Comparison of ENCODE assay signal across 9 cellular contexts in the genomic region with DNA sequence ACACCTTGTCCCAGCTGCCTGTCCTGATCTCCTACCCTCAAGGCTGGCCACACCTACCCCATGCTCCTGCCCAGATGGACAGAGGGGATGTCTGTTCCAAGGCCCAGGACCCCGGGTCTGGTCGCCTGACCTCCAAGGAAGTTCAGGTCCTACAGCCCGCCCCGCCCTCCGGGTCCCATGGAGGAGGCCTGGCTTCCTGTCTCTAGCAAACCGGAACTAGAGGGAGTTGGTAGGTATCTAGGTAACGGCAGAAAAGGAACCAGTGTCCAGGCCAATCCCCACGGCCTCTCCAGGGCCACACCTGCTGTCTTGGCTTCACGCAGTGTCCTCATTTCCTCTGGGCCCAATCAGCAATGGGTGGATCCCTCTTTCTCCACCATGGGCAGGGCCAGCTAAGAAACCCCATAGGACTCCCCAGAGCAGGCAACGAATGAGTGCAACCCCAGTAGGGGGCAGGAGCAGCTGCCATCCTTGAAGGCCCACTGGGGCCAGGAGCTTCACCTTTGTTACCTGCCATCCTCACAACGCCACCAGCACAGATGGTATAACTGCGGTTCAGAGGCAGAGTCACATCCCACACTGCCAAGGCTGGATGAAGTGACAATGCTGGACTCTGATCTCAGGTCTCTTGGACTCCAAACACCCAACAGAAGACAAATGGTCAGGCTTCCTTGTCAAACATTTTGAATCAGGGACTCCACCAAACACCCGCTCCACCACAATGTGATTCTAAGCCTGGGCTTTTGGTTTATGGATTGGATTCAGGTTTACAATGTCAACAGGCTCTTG. TPM values are rescaled to one million over a fixed set of nuclear protein-coding genes. Genes with fewer than 3 reads are reported as not detected.
DNase-seq lines count a peak whose midpoint lies in the region; ATAC-seq and TF ChIP-seq lines count a peak whose summit lies in the region.
"Had no signal": no experiment of that assay in that cellular context is flagged by ENCODE, and none has a peak within 500 bp of the region (broad histone marks: within the 10 kb centered on the region; RNA-seq: fewer than 3 reads in every experiment).

No MANE protein-coding gene starts in this region.

- H3K4me1 ChIP-seq in HUES6 (ENCODE audit: control insufficient read depth, insufficient read depth, low read length) (peaks cover 54% of the 10 kb centered on the region), body of pancreas (peaks cover 60% of the 10 kb centered on the region), mucosa of stomach (ENCODE audit: control insufficient read depth, insufficient read depth, low read length) (peaks cover 75% of the 10 kb centered on the region)

- H3K27me3 ChIP-seq in HUES6 (ENCODE audit: control insufficient read depth, insufficient read depth, low read length) (no peaks in the 10 kb centered on the region), body of pancreas (no peaks in the 10 kb centered on the region), mucosa of stomach (ENCODE audit: control insufficient read depth, insufficient read depth, low read length) (no peaks in the 10 kb centered on the region)
- H3K27me3 ChIP-seq: pancreas had no signal

- DNase-seq in COLO668 (lab: John Stamatoyannopoulos, UW; ENCODE audit: unreplicated experiment): peak; percentile 86
- peak in 3 of 4 donors; percentile 40 to 55 (median 42) for DNase-seq in body of pancreas
- DNase-seq in EL: no peak
- no peak for DNase-seq in NCI-H128 (lab: John Stamatoyannopoulos, UW; ENCODE audit: unreplicated experiment)
- DNase-seq in NCI-H1105 (lab: John Stamatoyannopoulos, UW): no peak

- peak overlapping the region; percentile 43; the same call in 1 of the 2 replicates for H3K27ac ChIP-seq in HUES6 (ENCODE audit: low read depth, low read length)
- peak overlapping the region in 2 of 4 donors; percentile 74 to 81 for H3K27ac ChIP-seq in body of pancreas

- WGBS in body of pancreas, 2 donors: 61 to 90% methylated on average over 7 to 13 of the region's 13 CpGs

- H3K9ac ChIP-seq in HUES6 (ENCODE audit: low read length): peak overlapping the region; percentile 37
- H3K9ac ChIP-seq in mucosa of stomach (ENCODE audit: low read length): peak overlapping the region; percentile 92

- H3K4me3 ChIP-seq in HUES6 (ENCODE audit: low read depth, low read length) (no peak overlapping the region), body of pancreas (no peak overlapping the region), mucosa of stomach (ENCODE audit: low read length) (peak overlapping the region; percentile 84)

- no peak for TF ChIP-seq POLR2A in body of pancreas (IDR thresholded peaks at IDR 0.05)

- H3K36me3 ChIP-seq in HUES6 (ENCODE audit: control insufficient read depth, insufficient read depth, low read length) (peaks cover 56% of the 10 kb centered on the region), body of pancreas (replicated peaks in 1 of 2; ENCODE audit: insufficient read depth in 1 of 2, low read depth in 2 of 2) (peaks cover 0 to 8% of the 10 kb centered on the region in 2 donors), mucosa of stomach (ENCODE audit: control insufficient read depth, insufficient read depth, low read length) (peaks cover 23% of the 10 kb centered on the region)

- no peaks in the 10 kb centered on the region for H3K9me3 ChIP-seq in HUES6 (ENCODE audit: control insufficient read depth, insufficient read depth, low read depth, low read length)
- no peaks in the 10 kb centered on the region for H3K9me3 ChIP-seq in body of pancreas
- no peaks in the 10 kb centered on the region for H3K9me3 ChIP-seq in mucosa of stomach (ENCODE audit: control insufficient read depth, low read length)
- H3K9me3 ChIP-seq: pancreas had no signal

- no peak for TF ChIP-seq CTCF in body of pancreas (IDR thresholded peaks at IDR 0.05)

- intact Hi-C loops in body of pancreas (cut with DNase I): loop anchor here (5.0 kb wide), 1 partner anchor 41 kb away; the partner anchor contains the start of gene PXN

- no peak for ATAC-seq in body of pancreas
- no peak for ATAC-seq in GM21576 (IDR thresholded peaks at IDR 0.05; ENCODE audit: unreplicated experiment)

RNA-seq across cellular contexts. Expression of gene RPLP0, which starts 25.1 kb away (rescaled TPM):
- 1,000 to 10,000 TPM; 1,243 to 1,902 TPM for total RNA-seq in body of pancreas

RNA-seq across cellular contexts. Expression of gene GCN1, which starts 31.5 kb away (rescaled TPM):
- 10 to 100 TPM; 39.7 to 83.1 TPM for total RNA-seq in body of pancreas

RNA-seq across cellular contexts. Expression of gene PXN, which starts 39.5 kb away (rescaled TPM):
- total RNA-seq in body of pancreas: 10 to 100 TPM; 29.3 to 35.9 TPM

Comparison
In these comparisons a context has a peak if more than half of its experiments do, and no peak if none do; other contexts are left out.
1. DNase-seq: peak in COLO668 (single experiment) and body of pancreas (3 of 4); none in EL (single experiment), NCI-H128 (single experiment) and NCI-H1105 (single experiment).